Comparison of ENCODE assay signal across 24 cellular contexts in the genomic region with DNA sequence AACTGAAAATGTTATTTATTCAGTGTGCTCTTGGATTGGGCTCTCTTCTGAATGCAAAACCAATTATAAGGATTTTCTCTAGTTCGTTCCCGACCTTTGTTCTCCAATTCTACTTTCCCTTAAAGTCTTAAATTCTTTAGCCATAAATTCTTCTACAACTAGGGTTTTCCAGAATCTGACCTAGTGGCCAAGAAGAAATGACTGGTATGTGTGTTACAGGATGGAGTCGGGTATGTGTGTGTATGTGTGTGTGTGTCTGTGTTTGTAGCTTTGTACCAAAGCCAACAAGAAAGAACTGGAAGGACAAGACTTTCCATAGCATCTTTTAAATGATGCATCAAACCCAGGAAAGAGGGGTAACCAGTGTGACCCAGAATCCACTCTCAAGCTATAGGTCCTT. TPM values are rescaled to one million over a fixed set of nuclear protein-coding genes. Genes with fewer than 3 reads are reported as not detected.
DNase-seq lines count a peak whose midpoint lies in the region; ATAC-seq and TF ChIP-seq lines count a peak whose summit lies in the region.
"Had no signal": no experiment of that assay in that cellular context is flagged by ENCODE, and none has a peak within 500 bp of the region (broad histone marks: within the 10 kb centered on the region; RNA-seq: fewer than 3 reads in every experiment).

No MANE protein-coding gene starts in this region.

- no peak overlapping the region for H2BK120ac ChIP-seq in mesenchymal stem cell (ENCODE audit: low read depth, low read length)

- no peak overlapping the region for H3K4me2 ChIP-seq in mesenchymal stem cell (ENCODE audit: low read length, poor library complexity, severe bottlenecking)

- H3K9me3 ChIP-seq in mesenchymal stem cell (ENCODE audit: control insufficient read depth, low read length) = no peaks in the 10 kb centered on the region
- H3K9me3 ChIP-seq: lower lobe of right lung, MG63, prostate gland had no signal

- H2BK5ac ChIP-seq in mesenchymal stem cell (ENCODE audit: low read depth, low read length, poor library complexity, severe bottlenecking) = no peak overlapping the region

- H2AFZ ChIP-seq in mesenchymal stem cell (ENCODE audit: low read depth, low read length) = no peak overlapping the region

- no peaks in the 10 kb centered on the region for H3K4me1 ChIP-seq in mesenchymal stem cell (ENCODE audit: control insufficient read depth, insufficient read depth, low read depth, low read length)
- H3K4me1 ChIP-seq: lower lobe of right lung, prostate gland had no signal

- H2BK12ac ChIP-seq in mesenchymal stem cell (ENCODE audit: low read length in 2 of 2) = no peak overlapping the region

- no peak overlapping the region for H2AK5ac ChIP-seq in mesenchymal stem cell (ENCODE audit: low read length, severe bottlenecking)

- H4K8ac ChIP-seq in mesenchymal stem cell (ENCODE audit: low read length) = no peak overlapping the region

- ATAC-seq in GM19467 (IDR thresholded peaks at IDR 0.05; ENCODE audit: unreplicated experiment) = no peak
- ATAC-seq: lower lobe of right lung; natural killer cell; stimulated activated naive CD8-positive, alpha-beta T cell treated with anti-CD3 and anti-CD28 coated beads, Interleukin-15, Interleukin-2, amounts not matched to agents 100 U/mL and 50 U/mL, for 24 hours had no signal

- 38% methylated on average over 1 of the region's 3 CpGs for WGBS in mesenchymal stem cell

- H3K27me3 ChIP-seq in mesenchymal stem cell (ENCODE audit: control insufficient read depth in 1 of 2, insufficient read depth in 1 of 2, low read length in 2 of 2) = peaks cover 38 to 56% of the 10 kb centered on the region in 2 experiments
- H3K27me3 ChIP-seq: MG63 had no signal

- no peaks in the 10 kb centered on the region for H3K36me3 ChIP-seq in mesenchymal stem cell (ENCODE audit: control insufficient read depth in 1 of 2, insufficient read depth in 2 of 2, low read depth in 1 of 2, low read length in 2 of 2)
- H3K36me3 ChIP-seq: lower lobe of right lung, MG63, prostate gland had no signal

- no peaks in the 10 kb centered on the region for H3K79me1 ChIP-seq in mesenchymal stem cell (replicated peaks; ENCODE audit: low read length, poor library complexity, severe bottlenecking)

- H2BK15ac ChIP-seq in mesenchymal stem cell (ENCODE audit: low read depth, poor library complexity, severe bottlenecking) = no peak overlapping the region

- H3K14ac ChIP-seq in mesenchymal stem cell (ENCODE audit: low read length in 2 of 2) = no peak overlapping the region

- no peak overlapping the region for H3K27ac ChIP-seq in mesenchymal stem cell (ENCODE audit: low read length, poor library complexity, severe bottlenecking)
- H3K27ac ChIP-seq: lower lobe of right lung, prostate gland had no signal

- no peak overlapping the region for H3K9ac ChIP-seq in mesenchymal stem cell (ENCODE audit: low read length)

- no peak overlapping the region for H3K18ac ChIP-seq in mesenchymal stem cell (ENCODE audit: low read depth in 1 of 2, low read length in 2 of 2)

- H4K91ac ChIP-seq in mesenchymal stem cell (ENCODE audit: low read length) = no peak overlapping the region

- H3K4me3 ChIP-seq in cardiac fibroblast (replicated peaks in 1 of 2; ENCODE audit: low read depth in 2 of 2, low read length in 2 of 2) (no peak overlapping the region), mesenchymal stem cell (ENCODE audit: insufficient read depth in 1 of 2, low read depth in 1 of 2, low read length in 2 of 2) (no peak overlapping the region)
- H3K4me3 ChIP-seq: lower lobe of right lung, MG63, prostate gland had no signal

- no peak overlapping the region for H3K23ac ChIP-seq in mesenchymal stem cell (ENCODE audit: low read length in 2 of 2)

- TF ChIP-seq CTCF in cardiac fibroblast (IDR thresholded peaks at IDR 0.05; ENCODE audit: low read depth, low read length) = no peak

- peak; percentile 70 for DNase-seq in AG08396 (ENCODE audit: low spot score)
- DNase-seq in LHCN-M2 (ENCODE audit: low read depth) = peak; percentile 72
- DNase-seq in cardiac fibroblast (ENCODE audit: low read depth in 2 of 2) = peak; percentile 70 to 85
- DNase-seq in mesenchymal stem cell = peak; percentile 50
- no peak for DNase-seq in activated CD4-positive, alpha-beta T cell treated with anti-CD3 and anti-CD28 coated beads, Interleukin-2, amount 50 U/mL, for 48 hours
- no peak for DNase-seq in activated CD4-positive, alpha-beta T cell treated with anti-CD3 and anti-CD28 coated beads for 1 hour
- DNase-seq in activated CD4-positive, alpha-beta T cell treated with anti-CD3 and anti-CD28 coated beads for 4 hours = no peak
- DNase-seq: ACHN; activated CD8-positive, alpha-beta memory T cell treated with anti-CD3 and anti-CD28 coated beads, Interleukin-2, amount 50 U/mL, for 48 hours; activated naive CD4-positive, alpha-beta T cell treated with anti-CD3 and anti-CD28 coated beads, Interleukin-2, amount 50 U/mL, for 16 hours; effector CD8-positive, alpha-beta T cell; lower lobe of right lung; natural killer cell; NCI-H1694 treated with DMSO at 0.1 percent for 48 hours; SIG-M5; stimulated activated CD4-positive, alpha-beta T cell treated with anti-CD3 and anti-CD28 coated beads, Interleukin-15, amount 100 ng/mL, for 24 hours; stimulated activated naive CD8-positive, alpha-beta T cell treated with anti-CD3 and anti-CD28 coated beads, Interleukin-15, Interleukin-2, amounts not matched to agents 100 U/mL and 50 U/mL, for 24 hours had no signal

- H3K4ac ChIP-seq in mesenchymal stem cell (ENCODE audit: low read depth in 1 of 2, low read length in 2 of 2) = no peak overlapping the region

RNA-seq across cellular contexts. Expression of a gene that starts 25.8 kb away (rescaled TPM):
- not detected in 2 replicates for total RNA-seq in LHCN-M2 (2014; rRNA removed)
- not detected for polyA plus RNA-seq in LHCN-M2 (2012)
- not detected for polyA plus RNA-seq in mesenchymal stem cell (2013, experiment 1 of 2)
- polyA plus RNA-seq in mesenchymal stem cell (2013, experiment 2 of 2) = not detected
- total RNA-seq: G401; HT1080; lower lobe of right lung; natural killer cell; NCI-H460; prostate gland; T-helper 2 cell treated with Interferon-gamma antibody and Interleukin-4, amounts not matched to agents 100 ng/mL and 5 ng/mL, for 36 hours had no signal

Comparison
In these comparisons a context has a peak if more than half of its experiments do, and no peak if none do; other contexts are left out.
1. DNase-seq: peak in AG08396 (single experiment), LHCN-M2 (single experiment), cardiac fibroblast (2 of 2) and mesenchymal stem cell (single experiment); none in activated CD4-positive, alpha-beta T cell treated with anti-CD3 and anti-CD28 coated beads, Interleukin-2, amount 50 U/mL, for 48 hours (0 of 2), activated CD4-positive, alpha-beta T cell treated with anti-CD3 and anti-CD28 coated beads for 1 hour (single experiment) and activated CD4-positive, alpha-beta T cell treated with anti-CD3 and anti-CD28 coated beads for 4 hours (0 of 2).